Comparison of ENCODE assay signal across 1 cellular context in the genomic region with DNA sequence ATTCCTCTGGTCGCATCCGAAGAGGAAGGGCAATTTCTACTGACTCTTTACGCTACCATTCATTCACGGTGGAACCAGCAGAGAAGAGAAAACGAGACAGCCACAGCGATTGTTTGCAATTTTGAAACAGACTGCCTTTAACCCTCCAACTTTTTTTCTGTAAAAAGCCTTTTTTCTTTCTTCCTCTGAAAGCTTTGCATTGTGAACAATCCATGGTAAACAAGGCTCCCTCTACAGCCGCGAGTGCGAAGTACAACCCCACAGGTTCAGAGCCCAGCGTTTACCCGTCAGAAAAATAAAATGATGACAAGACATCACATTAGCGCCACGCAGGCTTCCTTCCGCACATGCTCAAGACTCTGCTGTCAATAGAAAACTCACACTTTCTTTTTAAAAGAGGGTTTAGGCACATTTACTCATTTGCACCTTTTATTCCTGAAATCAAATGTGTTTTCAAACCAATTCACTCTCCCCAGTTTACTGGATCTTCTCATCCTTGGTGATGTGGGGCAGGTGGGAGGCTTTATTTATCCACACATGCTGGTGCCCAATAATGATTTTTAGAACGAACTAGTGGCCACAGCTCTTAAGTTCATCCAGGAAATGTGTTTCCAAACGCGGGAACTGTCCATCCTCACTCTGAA.
TF ChIP-seq lines count a peak whose summit lies in the region.

No MANE protein-coding gene starts in this region.

TF ChIP-seq in K562, 482 proteins besides CTCF, POLR2A, EP300 and RAD21 (continued from another document and continues in another):
- TF ChIP-seq, protein P1, sequence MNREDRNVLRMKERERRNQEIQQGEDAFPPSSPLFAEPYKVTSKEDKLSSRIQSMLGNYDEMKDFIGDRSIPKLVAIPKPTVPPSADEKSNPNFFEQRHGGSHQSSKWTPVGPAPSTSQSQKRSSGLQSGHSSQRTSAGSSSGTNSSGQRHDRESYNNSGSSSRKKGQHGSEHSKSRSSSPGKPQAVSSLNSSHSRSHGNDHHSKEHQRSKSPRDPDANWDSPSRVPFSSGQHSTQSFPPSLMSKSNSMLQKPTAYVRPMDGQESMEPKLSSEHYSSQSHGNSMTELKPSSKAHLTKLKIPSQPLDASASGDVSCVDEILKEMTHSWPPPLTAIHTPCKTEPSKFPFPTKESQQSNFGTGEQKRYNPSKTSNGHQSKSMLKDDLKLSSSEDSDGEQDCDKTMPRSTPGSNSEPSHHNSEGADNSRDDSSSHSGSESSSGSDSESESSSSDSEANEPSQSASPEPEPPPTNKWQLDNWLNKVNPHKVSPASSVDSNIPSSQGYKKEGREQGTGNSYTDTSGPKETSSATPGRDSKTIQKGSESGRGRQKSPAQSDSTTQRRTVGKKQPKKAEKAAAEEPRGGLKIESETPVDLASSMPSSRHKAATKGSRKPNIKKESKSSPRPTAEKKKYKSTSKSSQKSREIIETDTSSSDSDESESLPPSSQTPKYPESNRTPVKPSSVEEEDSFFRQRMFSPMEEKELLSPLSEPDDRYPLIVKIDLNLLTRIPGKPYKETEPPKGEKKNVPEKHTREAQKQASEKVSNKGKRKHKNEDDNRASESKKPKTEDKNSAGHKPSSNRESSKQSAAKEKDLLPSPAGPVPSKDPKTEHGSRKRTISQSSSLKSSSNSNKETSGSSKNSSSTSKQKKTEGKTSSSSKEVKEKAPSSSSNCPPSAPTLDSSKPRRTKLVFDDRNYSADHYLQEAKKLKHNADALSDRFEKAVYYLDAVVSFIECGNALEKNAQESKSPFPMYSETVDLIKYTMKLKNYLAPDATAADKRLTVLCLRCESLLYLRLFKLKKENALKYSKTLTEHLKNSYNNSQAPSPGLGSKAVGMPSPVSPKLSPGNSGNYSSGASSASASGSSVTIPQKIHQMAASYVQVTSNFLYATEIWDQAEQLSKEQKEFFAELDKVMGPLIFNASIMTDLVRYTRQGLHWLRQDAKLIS (CRISPR knock-in tag; IDR thresholded peaks at IDR 0.05): no peak
- TF ChIP-seq, protein P2, sequence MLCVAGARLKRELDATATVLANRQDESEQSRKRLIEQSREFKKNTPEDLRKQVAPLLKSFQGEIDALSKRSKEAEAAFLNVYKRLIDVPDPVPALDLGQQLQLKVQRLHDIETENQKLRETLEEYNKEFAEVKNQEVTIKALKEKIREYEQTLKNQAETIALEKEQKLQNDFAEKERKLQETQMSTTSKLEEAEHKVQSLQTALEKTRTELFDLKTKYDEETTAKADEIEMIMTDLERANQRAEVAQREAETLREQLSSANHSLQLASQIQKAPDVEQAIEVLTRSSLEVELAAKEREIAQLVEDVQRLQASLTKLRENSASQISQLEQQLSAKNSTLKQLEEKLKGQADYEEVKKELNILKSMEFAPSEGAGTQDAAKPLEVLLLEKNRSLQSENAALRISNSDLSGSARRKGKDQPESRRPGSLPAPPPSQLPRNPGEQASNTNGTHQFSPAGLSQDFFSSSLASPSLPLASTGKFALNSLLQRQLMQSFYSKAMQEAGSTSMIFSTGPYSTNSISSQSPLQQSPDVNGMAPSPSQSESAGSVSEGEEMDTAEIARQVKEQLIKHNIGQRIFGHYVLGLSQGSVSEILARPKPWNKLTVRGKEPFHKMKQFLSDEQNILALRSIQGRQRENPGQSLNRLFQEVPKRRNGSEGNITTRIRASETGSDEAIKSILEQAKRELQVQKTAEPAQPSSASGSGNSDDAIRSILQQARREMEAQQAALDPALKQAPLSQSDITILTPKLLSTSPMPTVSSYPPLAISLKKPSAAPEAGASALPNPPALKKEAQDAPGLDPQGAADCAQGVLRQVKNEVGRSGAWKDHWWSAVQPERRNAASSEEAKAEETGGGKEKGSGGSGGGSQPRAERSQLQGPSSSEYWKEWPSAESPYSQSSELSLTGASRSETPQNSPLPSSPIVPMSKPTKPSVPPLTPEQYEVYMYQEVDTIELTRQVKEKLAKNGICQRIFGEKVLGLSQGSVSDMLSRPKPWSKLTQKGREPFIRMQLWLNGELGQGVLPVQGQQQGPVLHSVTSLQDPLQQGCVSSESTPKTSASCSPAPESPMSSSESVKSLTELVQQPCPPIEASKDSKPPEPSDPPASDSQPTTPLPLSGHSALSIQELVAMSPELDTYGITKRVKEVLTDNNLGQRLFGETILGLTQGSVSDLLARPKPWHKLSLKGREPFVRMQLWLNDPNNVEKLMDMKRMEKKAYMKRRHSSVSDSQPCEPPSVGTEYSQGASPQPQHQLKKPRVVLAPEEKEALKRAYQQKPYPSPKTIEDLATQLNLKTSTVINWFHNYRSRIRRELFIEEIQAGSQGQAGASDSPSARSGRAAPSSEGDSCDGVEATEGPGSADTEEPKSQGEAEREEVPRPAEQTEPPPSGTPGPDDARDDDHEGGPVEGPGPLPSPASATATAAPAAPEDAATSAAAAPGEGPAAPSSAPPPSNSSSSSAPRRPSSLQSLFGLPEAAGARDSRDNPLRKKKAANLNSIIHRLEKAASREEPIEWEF (CRISPR knock-in tag; IDR thresholded peaks at IDR 0.05): no peak
- TF ChIP-seq C11orf30 (IDR thresholded peaks at IDR 0.05; ENCODE audit: low read depth) (0 out of 2 replicates have a peak, but pooled peaks have one; percentile 5), FOSL1 (tag; conservative IDR thresholded peaks at IDR 0.05) (no peak), TEAD1 (CRISPR knock-in tag; IDR thresholded peaks at IDR 0.05) (no peak), MAFK (IDR thresholded peaks at IDR 0.05; ENCODE audit: low read length) (0 out of 2 replicates have a peak, but pooled peaks have one; percentile 14), HOXB6 (CRISPR knock-in tag; IDR thresholded peaks at IDR 0.05; ENCODE audit: borderline replicate concordance) (no peak), SP1 (CRISPR knock-in tag; IDR thresholded peaks at IDR 0.05) (no peak), WHSC1 (IDR thresholded peaks at IDR 0.05; ENCODE audit: low read length) (no peak), HCFC1 (IDR thresholded peaks at IDR 0.05; ENCODE audit: low read depth, low read length) (no peak), NCOA6 (IDR thresholded peaks at IDR 0.05) (no peak), ZFP1 (CRISPR knock-in tag; IDR thresholded peaks at IDR 0.05) (no peak), ZFX (CRISPR knock-in tag; IDR thresholded peaks at IDR 0.05) (no peak), NRF1 (conservative IDR thresholded peaks at IDR 0.05 in 1 of 2, IDR thresholded peaks at IDR 0.05 in 1 of 2) (peak; percentile 48 to 57), RFX5 (IDR thresholded peaks at IDR 0.05; ENCODE audit: low read depth, low read length) (no peak), TOE1 (IDR thresholded peaks at IDR 0.05; ENCODE audit: borderline replicate concordance) (no peak), TOE1 (CRISPR knock-in tag; IDR thresholded peaks at IDR 0.05; ENCODE audit: borderline replicate concordance, low read depth) (no peak), JUND (IDR thresholded peaks at IDR 0.05; ENCODE audit: borderline replicate concordance, low read depth, low read length) (peak; percentile 24; the same call in 1 of the 2 replicates), JUND (tag; IDR thresholded peaks at IDR 0.05; ENCODE audit: borderline replicate concordance, low read depth, low read length) (0 out of 3 replicates have a peak, but pooled peaks have one; percentile 14), KLF10 (CRISPR knock-in tag; IDR thresholded peaks at IDR 0.05) (no peak), ZNF143 (CRISPR knock-in tag; IDR thresholded peaks at IDR 0.05) (no peak), ILK (tag; IDR thresholded peaks at IDR 0.05; ENCODE audit: borderline replicate concordance, low read depth) (no peak), ZNF384 (IDR thresholded peaks at IDR 0.05; ENCODE audit: low read depth, low read length) (peak; percentile 92), IFI16 (CRISPR knock-in tag; IDR thresholded peaks at IDR 0.05) (no peak), PPARD (CRISPR knock-in tag; IDR thresholded peaks at IDR 0.05) (no peak), YY1 (IDR thresholded peaks at IDR 0.05; ENCODE audit: borderline replicate concordance in 1 of 3, control insufficient read depth in 1 of 3, extremely low read depth in 1 of 3, insufficient read depth in 3 of 3, insufficient read length in 1 of 3, insufficient replicate concordance in 2 of 3, low read depth in 1 of 3, low read length in 2 of 3) (no peak), ZFP36 (IDR thresholded peaks at IDR 0.05; ENCODE audit: low read depth, low read length, partially characterized antibody) (no peak), ZNF445 (CRISPR knock-in tag; IDR thresholded peaks at IDR 0.05; ENCODE audit: low read depth) (no peak), SPI1 (IDR thresholded peaks at IDR 0.05; ENCODE audit: borderline replicate concordance, low read depth, low read length) (no peak)
- TF ChIP-seq, protein P3, sequence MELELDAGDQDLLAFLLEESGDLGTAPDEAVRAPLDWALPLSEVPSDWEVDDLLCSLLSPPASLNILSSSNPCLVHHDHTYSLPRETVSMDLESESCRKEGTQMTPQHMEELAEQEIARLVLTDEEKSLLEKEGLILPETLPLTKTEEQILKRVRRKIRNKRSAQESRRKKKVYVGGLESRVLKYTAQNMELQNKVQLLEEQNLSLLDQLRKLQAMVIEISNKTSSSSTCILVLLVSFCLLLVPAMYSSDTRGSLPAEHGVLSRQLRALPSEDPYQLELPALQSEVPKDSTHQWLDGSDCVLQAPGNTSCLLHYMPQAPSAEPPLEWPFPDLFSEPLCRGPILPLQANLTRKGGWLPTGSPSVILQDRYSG (tag; conservative IDR thresholded peaks at IDR 0.05; ENCODE audit: low read depth): no peak
- TF ChIP-seq, protein P4, sequence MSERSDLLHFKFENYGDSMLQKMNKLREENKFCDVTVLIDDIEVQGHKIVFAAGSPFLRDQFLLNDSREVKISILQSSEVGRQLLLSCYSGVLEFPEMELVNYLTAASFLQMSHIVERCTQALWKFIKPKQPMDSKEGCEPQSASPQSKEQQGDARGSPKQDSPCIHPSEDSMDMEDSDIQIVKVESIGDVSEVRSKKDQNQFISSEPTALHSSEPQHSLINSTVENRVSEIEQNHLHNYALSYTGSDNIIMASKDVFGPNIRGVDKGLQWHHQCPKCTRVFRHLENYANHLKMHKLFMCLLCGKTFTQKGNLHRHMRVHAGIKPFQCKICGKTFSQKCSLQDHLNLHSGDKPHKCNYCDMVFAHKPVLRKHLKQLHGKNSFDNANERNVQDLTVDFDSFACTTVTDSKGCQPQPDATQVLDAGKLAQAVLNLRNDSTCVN (CRISPR knock-in tag; IDR thresholded peaks at IDR 0.05): no peak
- TF ChIP-seq, protein P5, sequence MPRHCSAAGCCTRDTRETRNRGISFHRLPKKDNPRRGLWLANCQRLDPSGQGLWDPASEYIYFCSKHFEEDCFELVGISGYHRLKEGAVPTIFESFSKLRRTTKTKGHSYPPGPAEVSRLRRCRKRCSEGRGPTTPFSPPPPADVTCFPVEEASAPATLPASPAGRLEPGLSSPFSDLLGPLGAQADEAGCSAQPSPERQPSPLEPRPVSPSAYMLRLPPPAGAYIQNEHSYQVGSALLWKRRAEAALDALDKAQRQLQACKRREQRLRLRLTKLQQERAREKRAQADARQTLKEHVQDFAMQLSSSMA (CRISPR knock-in tag; IDR thresholded peaks at IDR 0.05): no peak
- TF ChIP-seq, protein P6, sequence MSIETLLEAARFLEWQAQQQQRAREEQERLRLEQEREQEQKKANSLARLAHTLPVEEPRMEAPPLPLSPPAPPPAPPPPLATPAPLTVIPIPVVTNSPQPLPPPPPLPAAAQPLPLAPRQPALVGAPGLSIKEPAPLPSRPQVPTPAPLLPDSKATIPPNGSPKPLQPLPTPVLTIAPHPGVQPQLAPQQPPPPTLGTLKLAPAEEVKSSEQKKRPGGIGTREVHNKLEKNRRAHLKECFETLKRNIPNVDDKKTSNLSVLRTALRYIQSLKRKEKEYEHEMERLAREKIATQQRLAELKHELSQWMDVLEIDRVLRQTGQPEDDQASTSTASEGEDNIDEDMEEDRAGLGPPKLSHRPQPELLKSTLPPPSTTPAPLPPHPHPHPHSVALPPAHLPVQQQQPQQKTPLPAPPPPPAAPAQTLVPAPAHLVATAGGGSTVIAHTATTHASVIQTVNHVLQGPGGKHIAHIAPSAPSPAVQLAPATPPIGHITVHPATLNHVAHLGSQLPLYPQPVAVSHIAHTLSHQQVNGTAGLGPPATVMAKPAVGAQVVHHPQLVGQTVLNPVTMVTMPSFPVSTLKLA (conservative IDR thresholded peaks at IDR 0.05): 0 out of 4 replicates have a peak, but pooled peaks of 1 of the 2 experiments have one; percentile 14
- TF ChIP-seq, protein P7, sequence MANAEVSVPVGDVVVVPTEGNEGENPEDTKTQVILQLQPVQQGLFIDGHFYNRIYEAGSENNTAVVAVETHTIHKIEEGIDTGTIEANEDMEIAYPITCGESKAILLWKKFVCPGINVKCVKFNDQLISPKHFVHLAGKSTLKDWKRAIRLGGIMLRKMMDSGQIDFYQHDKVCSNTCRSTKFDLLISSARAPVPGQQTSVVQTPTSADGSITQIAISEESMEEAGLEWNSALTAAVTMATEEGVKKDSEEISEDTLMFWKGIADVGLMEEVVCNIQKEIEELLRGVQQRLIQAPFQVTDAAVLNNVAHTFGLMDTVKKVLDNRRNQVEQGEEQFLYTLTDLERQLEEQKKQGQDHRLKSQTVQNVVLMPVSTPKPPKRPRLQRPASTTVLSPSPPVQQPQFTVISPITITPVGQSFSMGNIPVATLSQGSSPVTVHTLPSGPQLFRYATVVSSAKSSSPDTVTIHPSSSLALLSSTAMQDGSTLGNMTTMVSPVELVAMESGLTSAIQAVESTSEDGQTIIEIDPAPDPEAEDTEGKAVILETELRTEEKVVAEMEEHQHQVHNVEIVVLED (CRISPR knock-in tag; IDR thresholded peaks at IDR 0.05): no peak
- TF ChIP-seq, protein P8, sequence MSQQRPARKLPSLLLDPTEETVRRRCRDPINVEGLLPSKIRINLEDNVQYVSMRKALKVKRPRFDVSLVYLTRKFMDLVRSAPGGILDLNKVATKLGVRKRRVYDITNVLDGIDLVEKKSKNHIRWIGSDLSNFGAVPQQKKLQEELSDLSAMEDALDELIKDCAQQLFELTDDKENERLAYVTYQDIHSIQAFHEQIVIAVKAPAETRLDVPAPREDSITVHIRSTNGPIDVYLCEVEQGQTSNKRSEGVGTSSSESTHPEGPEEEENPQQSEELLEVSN (IDR thresholded peaks at IDR 0.05; ENCODE audit: borderline replicate concordance in 1 of 2, extremely low read depth in 1 of 2, insufficient read depth in 1 of 2, insufficient read length in 1 of 2, low read depth in 1 of 2, low read length in 1 of 2, poor library complexity in 1 of 2, severe bottlenecking in 1 of 2): no peak
- TF ChIP-seq, protein P9, sequence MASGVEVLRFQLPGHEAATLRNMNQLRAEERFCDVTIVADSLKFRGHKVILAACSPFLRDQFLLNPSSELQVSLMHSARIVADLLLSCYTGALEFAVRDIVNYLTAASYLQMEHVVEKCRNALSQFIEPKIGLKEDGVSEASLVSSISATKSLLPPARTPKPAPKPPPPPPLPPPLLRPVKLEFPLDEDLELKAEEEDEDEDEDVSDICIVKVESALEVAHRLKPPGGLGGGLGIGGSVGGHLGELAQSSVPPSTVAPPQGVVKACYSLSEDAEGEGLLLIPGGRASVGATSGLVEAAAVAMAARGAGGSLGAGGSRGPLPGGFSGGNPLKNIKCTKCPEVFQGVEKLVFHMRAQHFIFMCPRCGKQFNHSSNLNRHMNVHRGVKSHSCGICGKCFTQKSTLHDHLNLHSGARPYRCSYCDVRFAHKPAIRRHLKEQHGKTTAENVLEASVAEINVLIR (CRISPR knock-in tag; IDR thresholded peaks at IDR 0.05): no peak
- TF ChIP-seq, protein P10, sequence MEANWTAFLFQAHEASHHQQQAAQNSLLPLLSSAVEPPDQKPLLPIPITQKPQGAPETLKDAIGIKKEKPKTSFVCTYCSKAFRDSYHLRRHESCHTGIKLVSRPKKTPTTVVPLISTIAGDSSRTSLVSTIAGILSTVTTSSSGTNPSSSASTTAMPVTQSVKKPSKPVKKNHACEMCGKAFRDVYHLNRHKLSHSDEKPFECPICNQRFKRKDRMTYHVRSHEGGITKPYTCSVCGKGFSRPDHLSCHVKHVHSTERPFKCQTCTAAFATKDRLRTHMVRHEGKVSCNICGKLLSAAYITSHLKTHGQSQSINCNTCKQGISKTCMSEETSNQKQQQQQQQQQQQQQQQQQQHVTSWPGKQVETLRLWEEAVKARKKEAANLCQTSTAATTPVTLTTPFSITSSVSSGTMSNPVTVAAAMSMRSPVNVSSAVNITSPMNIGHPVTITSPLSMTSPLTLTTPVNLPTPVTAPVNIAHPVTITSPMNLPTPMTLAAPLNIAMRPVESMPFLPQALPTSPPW (CRISPR knock-in tag; IDR thresholded peaks at IDR 0.05): no peak
